9 cellular contexts compared by ENCODE assay signal in genomic region chr3:114758828-114759709, GRCh38.
DNase-seq lines count a peak whose midpoint lies in the region; ATAC-seq and TF ChIP-seq lines count a peak whose summit lies in the region.
"Had no signal": no experiment of that assay in that cellular context is flagged by ENCODE, and none has a peak within 500 bp of the region (broad histone marks: within the 10 kb centered on the region; RNA-seq: fewer than 3 reads in every experiment).

No MANE protein-coding gene starts in this region.

- H3K9me3 ChIP-seq in MG63 (no peaks in the 10 kb centered on the region), muscle layer of colon (ENCODE audit: low read length) (no peaks in the 10 kb centered on the region)

- H3K9me3 Mint-ChIP-seq in stimulated activated effector memory CD8-positive, alpha-beta T cell treated with anti-CD3 and anti-CD28 coated beads, Interleukin-12 subunit alpha, Interleukin-12 subunit beta, amount 100 ng/mL, for 72 hours = no peaks in the 10 kb centered on the region

- no peaks in the 10 kb centered on the region for H3K36me3 ChIP-seq in MG63
- no peaks in the 10 kb centered on the region for H3K36me3 ChIP-seq in muscle layer of colon (ENCODE audit: insufficient read depth, low read length)

- peak overlapping the region; percentile 48 for H3K4me3 ChIP-seq in MG63
- H3K4me3 ChIP-seq in epithelial cell of proximal tubule (ENCODE audit: low read depth, low read length) = peak overlapping the region; percentile 54
- peak overlapping the region in 1 of 2 donors; percentile 40 for H3K4me3 ChIP-seq in muscle layer of colon (ENCODE audit: low read depth in 1 of 2, low read length in 2 of 2)

- H3K4me1 ChIP-seq in muscle layer of colon (ENCODE audit: insufficient read depth, low read length) = peaks cover 16% of the 10 kb centered on the region

- DNase-seq in A172 (ENCODE audit: low spot score) (peak; percentile 10), MG63 (peak; percentile 33), epithelial cell of proximal tubule (ENCODE audit: low read depth) (no peak), SK-N-DZ (ENCODE audit: low spot score) (no peak), NCI-H748 treated with DMSO at 0.1 percent for 48 hours (lab: John Stamatoyannopoulos, UW) (no peak), ureter (ENCODE audit: low spot score) (no peak)
- DNase-seq in stimulated activated effector memory CD8-positive, alpha-beta T cell treated with anti-CD3 and anti-CD28 coated beads, Interleukin-12 subunit alpha, Interleukin-12 subunit beta, amount 100 ng/mL, for 72 hours (ENCODE audit: low spot score in 2 of 2) = no peak

- no peak overlapping the region for H3K27ac Mint-ChIP-seq in stimulated activated effector memory CD8-positive, alpha-beta T cell treated with anti-CD3 and anti-CD28 coated beads, Interleukin-12 subunit alpha, Interleukin-12 subunit beta, amount 100 ng/mL, for 72 hours
- H3K27ac Mint-ChIP-seq: B cell had no signal

- ATAC-seq in stimulated activated effector memory CD8-positive, alpha-beta T cell treated with anti-CD3 and anti-CD28 coated beads, Interleukin-12 subunit alpha, Interleukin-12 subunit beta, amount 100 ng/mL, for 72 hours = no peak

- peak overlapping the region; percentile 28 for H3K9ac ChIP-seq in muscle layer of colon (ENCODE audit: low read length)

- no peaks in the 10 kb centered on the region for H3K4me1 Mint-ChIP-seq in stimulated activated effector memory CD8-positive, alpha-beta T cell treated with anti-CD3 and anti-CD28 coated beads, Interleukin-12 subunit alpha, Interleukin-12 subunit beta, amount 100 ng/mL, for 72 hours

- no peak for TF ChIP-seq CTCF in epithelial cell of proximal tubule (conservative IDR thresholded peaks at IDR 0.05; ENCODE audit: low read depth, low read length)

- H3K27me3 ChIP-seq in MG63 (no peaks in the 10 kb centered on the region), muscle layer of colon (ENCODE audit: control insufficient read depth in 1 of 2, insufficient read depth in 2 of 2, low read length in 2 of 2) (no peaks in the 10 kb centered on the region)

- no peaks in the 10 kb centered on the region for H3K36me3 Mint-ChIP-seq in stimulated activated effector memory CD8-positive, alpha-beta T cell treated with anti-CD3 and anti-CD28 coated beads, Interleukin-12 subunit alpha, Interleukin-12 subunit beta, amount 100 ng/mL, for 72 hours

- H3K27ac ChIP-seq in muscle layer of colon (ENCODE audit: low read depth, low read length) = no peak overlapping the region

- H3K4me3 Mint-ChIP-seq in stimulated activated effector memory CD8-positive, alpha-beta T cell treated with anti-CD3 and anti-CD28 coated beads, Interleukin-12 subunit alpha, Interleukin-12 subunit beta, amount 100 ng/mL, for 72 hours = no peak overlapping the region
- H3K4me3 Mint-ChIP-seq: B cell had no signal

Comparison
In these comparisons a context has a peak if more than half of its experiments do, and no peak if none do; other contexts are left out.
1. DNase-seq: peak in A172 (single experiment) and MG63 (single experiment); none in epithelial cell of proximal tubule (single experiment), SK-N-DZ (single experiment), NCI-H748 treated with DMSO at 0.1 percent for 48 hours (single experiment), stimulated activated effector memory CD8-positive, alpha-beta T cell treated with anti-CD3 and anti-CD28 coated beads, Interleukin-12 subunit alpha, Interleukin-12 subunit beta, amount 100 ng/mL, for 72 hours (0 of 2) and ureter (single experiment).